13 cellular contexts compared by ENCODE assay signal in the genomic region with DNA sequence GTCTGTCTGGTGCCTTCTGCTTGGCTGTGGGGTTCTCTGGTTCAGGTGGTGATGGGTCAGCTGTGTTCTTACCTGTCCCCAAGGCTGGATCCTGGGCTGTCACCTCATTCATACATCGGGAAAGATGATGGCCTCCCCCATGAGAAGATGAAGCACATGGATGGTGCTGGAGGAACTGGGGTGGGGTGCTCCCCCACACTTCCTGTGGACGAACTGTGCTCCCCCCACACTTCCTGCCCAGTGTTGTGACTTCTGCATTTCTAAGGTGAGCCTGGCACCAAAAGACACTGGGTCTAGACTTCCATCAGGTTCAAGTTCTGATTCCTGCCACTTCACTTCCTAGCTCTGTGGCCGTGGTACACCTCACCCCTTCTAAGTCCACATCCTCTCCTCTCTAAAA. TPM values are rescaled to one million over a fixed set of nuclear protein-coding genes. Genes with fewer than 3 reads are reported as not detected.
DNase-seq lines count a peak whose midpoint lies in the region; ATAC-seq and TF ChIP-seq lines count a peak whose summit lies in the region.
"Had no signal": no experiment of that assay in that cellular context is flagged by ENCODE, and none has a peak within 500 bp of the region (broad histone marks: within the 10 kb centered on the region; RNA-seq: fewer than 3 reads in every experiment).

No MANE protein-coding gene starts in this region.

- DNase-seq in CD1c-positive myeloid dendritic cell (ENCODE audit: extremely low spot score) (peak; percentile 21), HL-60 (ENCODE audit: low read depth in 1 of 2, low spot score in 1 of 2) (peak in 1 of 2 experiments; percentile 71), WTC11 (ENCODE audit: low spot score) (no peak), lower lobe of right lung (no peak), activated gamma-delta T cell (lab: John Stamatoyannopoulos, UW) (no peak), amygdala (lab: John Stamatoyannopoulos, UW) (no peak), stomach (no peak)
- DNase-seq: COR-L47, MM.1S, testis had no signal

- peaks cover 28% of the 10 kb centered on the region for H3K4me1 ChIP-seq in lower lobe of right lung
- H3K4me1 ChIP-seq in stomach = peaks cover 6 to 45% (median 15%) of the 10 kb centered on the region in 4 donors

- TF ChIP-seq POLR2A in stomach (IDR thresholded peaks at IDR 0.05) = no peak

- H3K4me3 ChIP-seq in HL-60 (replicated peaks; ENCODE audit: insufficient read depth, low read length) (no peak overlapping the region), lower lobe of right lung (peak overlapping the region; percentile 7), stomach (peak overlapping the region in 1 of 4 donors; percentile 21)
- H3K4me3 ChIP-seq: testis had no signal

- no peaks in the 10 kb centered on the region for H3K9me3 ChIP-seq in lower lobe of right lung
- H3K9me3 ChIP-seq in stomach = no peaks in the 10 kb centered on the region
- H3K9me3 ChIP-seq: testis had no signal

- H3K27me3 ChIP-seq in HL-60 (ENCODE audit: insufficient read depth, poor library complexity, severe bottlenecking) = no peaks in the 10 kb centered on the region
- H3K27me3 ChIP-seq in lower lobe of right lung (ENCODE audit: low read depth) = no peaks in the 10 kb centered on the region
- no peaks in the 10 kb centered on the region for H3K27me3 ChIP-seq in stomach
- H3K27me3 ChIP-seq: testis had no signal

- peak overlapping the region; percentile 49; the same call in 1 of the 2 replicates for H3K27ac Mint-ChIP-seq in WTC11
- H3K27ac Mint-ChIP-seq: nephron had no signal

- TF ChIP-seq CTCF in HL-60 (IDR thresholded peaks at IDR 0.05; ENCODE audit: insufficient read depth, low read length) (no peak), WTC11 (IDR thresholded peaks at IDR 0.05) (no peak), lower lobe of right lung (IDR thresholded peaks at IDR 0.05) (no peak), stomach (IDR thresholded peaks at IDR 0.05) (no peak)

- WGBS in stomach, 5 donors = 59 to 86% (median 74%) methylated on average over 2 to 3 of the region's 3 CpGs

- H3K36me3 ChIP-seq in lower lobe of right lung = peaks cover 65% of the 10 kb centered on the region
- H3K36me3 ChIP-seq in stomach = peaks cover 53 to 70% (median 65%) of the 10 kb centered on the region in 4 donors

- H3K4me1 Mint-ChIP-seq in WTC11 = peaks cover 13% of the 10 kb centered on the region

- intact Hi-C loops in lower lobe of right lung (cut with DNase I) (no loop called here), stomach (cut with DNase I; ENCODE audit: low total_unique reads) (no loop called here)

- POLR2A ChIA-PET in WTC11 (lab: Charles Lee) = no interaction called here

- H3K27ac ChIP-seq in HL-60 (replicated peaks) = peak overlapping the region; percentile 56
- H3K27ac ChIP-seq in lower lobe of right lung = peak overlapping the region; percentile 67
- H3K27ac ChIP-seq in stomach = peak overlapping the region in 2 of 5 donors; percentile 21 to 39
- H3K27ac ChIP-seq: testis had no signal

- peaks cover 56% of the 10 kb centered on the region for H3K36me3 Mint-ChIP-seq in WTC11

- no peak for TF ChIP-seq EP300 in stomach (IDR thresholded peaks at IDR 0.05)

- H3K27me3 Mint-ChIP-seq in WTC11 (ENCODE audit: low read depth) = no peaks in the 10 kb centered on the region

- CTCF ChIA-PET in WTC11 (lab: Charles Lee) = interaction anchor here (1.1 kb wide), 1 partner anchor 102 kb away, joined by 3 read pairs; no protein-coding TSS in a partner anchor

- H3K4me3 Mint-ChIP-seq in WTC11 = no peak overlapping the region

- ATAC-seq in WTC11 (no peak), lower lobe of right lung (no peak), GM18867 (IDR thresholded peaks at IDR 0.05; ENCODE audit: unreplicated experiment) (no peak)
- ATAC-seq: right cardiac atrium had no signal

- H3K9me3 Mint-ChIP-seq in WTC11 = no peaks in the 10 kb centered on the region
- H3K9me3 Mint-ChIP-seq: nephron had no signal

TF ChIP-seq in WTC11, 78 proteins besides CTCF, POLR2A, EP300 and RAD21 (continues in another document):
- TF ChIP-seq FOXP1 (CRISPR knock-in tag; IDR thresholded peaks at IDR 0.05; ENCODE audit: borderline replicate concordance) = no peak
- no peak for TF ChIP-seq ZNF416 (CRISPR knock-in tag; IDR thresholded peaks at IDR 0.05)
- TF ChIP-seq ZNF219 (CRISPR knock-in tag; IDR thresholded peaks at IDR 0.05; ENCODE audit: borderline replicate concordance) = no peak
- TF ChIP-seq, protein P1, sequence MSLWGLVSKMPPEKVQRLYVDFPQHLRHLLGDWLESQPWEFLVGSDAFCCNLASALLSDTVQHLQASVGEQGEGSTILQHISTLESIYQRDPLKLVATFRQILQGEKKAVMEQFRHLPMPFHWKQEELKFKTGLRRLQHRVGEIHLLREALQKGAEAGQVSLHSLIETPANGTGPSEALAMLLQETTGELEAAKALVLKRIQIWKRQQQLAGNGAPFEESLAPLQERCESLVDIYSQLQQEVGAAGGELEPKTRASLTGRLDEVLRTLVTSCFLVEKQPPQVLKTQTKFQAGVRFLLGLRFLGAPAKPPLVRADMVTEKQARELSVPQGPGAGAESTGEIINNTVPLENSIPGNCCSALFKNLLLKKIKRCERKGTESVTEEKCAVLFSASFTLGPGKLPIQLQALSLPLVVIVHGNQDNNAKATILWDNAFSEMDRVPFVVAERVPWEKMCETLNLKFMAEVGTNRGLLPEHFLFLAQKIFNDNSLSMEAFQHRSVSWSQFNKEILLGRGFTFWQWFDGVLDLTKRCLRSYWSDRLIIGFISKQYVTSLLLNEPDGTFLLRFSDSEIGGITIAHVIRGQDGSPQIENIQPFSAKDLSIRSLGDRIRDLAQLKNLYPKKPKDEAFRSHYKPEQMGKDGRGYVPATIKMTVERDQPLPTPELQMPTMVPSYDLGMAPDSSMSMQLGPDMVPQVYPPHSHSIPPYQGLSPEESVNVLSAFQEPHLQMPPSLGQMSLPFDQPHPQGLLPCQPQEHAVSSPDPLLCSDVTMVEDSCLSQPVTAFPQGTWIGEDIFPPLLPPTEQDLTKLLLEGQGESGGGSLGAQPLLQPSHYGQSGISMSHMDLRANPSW (CRISPR knock-in tag; conservative IDR thresholded peaks at IDR 0.05; ENCODE audit: low read depth) = no peak
- TF ChIP-seq, protein P2, sequence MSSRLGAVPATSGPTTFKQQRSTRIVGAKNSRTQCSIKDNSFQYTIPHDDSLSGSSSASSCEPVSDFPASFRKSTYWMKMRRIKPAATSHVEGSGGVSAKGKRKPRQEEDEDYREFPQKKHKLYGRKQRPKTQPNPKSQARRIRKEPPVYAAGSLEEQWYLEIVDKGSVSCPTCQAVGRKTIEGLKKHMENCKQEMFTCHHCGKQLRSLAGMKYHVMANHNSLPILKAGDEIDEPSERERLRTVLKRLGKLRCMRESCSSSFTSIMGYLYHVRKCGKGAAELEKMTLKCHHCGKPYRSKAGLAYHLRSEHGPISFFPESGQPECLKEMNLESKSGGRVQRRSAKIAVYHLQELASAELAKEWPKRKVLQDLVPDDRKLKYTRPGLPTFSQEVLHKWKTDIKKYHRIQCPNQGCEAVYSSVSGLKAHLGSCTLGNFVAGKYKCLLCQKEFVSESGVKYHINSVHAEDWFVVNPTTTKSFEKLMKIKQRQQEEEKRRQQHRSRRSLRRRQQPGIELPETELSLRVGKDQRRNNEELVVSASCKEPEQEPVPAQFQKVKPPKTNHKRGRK (CRISPR knock-in tag; IDR thresholded peaks at IDR 0.05; ENCODE audit: borderline replicate concordance) = no peak
- no peak for TF ChIP-seq SP1 (CRISPR knock-in tag; conservative IDR thresholded peaks at IDR 0.05)
- TF ChIP-seq CDX4 (CRISPR knock-in tag; IDR thresholded peaks at IDR 0.05; ENCODE audit: borderline replicate concordance) = no peak
- no peak for TF ChIP-seq CBFB (CRISPR knock-in tag; IDR thresholded peaks at IDR 0.05; ENCODE audit: low read depth)
- TF ChIP-seq, protein P3, sequence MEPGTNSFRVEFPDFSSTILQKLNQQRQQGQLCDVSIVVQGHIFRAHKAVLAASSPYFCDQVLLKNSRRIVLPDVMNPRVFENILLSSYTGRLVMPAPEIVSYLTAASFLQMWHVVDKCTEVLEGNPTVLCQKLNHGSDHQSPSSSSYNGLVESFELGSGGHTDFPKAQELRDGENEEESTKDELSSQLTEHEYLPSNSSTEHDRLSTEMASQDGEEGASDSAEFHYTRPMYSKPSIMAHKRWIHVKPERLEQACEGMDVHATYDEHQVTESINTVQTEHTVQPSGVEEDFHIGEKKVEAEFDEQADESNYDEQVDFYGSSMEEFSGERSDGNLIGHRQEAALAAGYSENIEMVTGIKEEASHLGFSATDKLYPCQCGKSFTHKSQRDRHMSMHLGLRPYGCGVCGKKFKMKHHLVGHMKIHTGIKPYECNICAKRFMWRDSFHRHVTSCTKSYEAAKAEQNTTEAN (CRISPR knock-in tag; IDR thresholded peaks at IDR 0.05) = no peak
- no peak for TF ChIP-seq CREB1 (CRISPR knock-in tag; IDR thresholded peaks at IDR 0.05)

RNA-seq across cellular contexts. Expression of gene SURF6, which starts 4.3 kb away (rescaled TPM):
- total RNA-seq in WTC11 (2021) = 48.8 to 67.2 TPM (median 54.1 TPM) in 3 replicates
- 15.2 TPM for total RNA-seq in lower lobe of right lung
- 100 to 1,000 TPM in 1 of 5 donors, 10 to 100 TPM in 3, 1 to 10 TPM in 1; 2.9 to 138 (median 20.1) TPM for total RNA-seq in stomach
- 10 to 100 TPM; 13.0 to 14.8 (median 13.4) TPM for polyA plus RNA-seq in stomach

RNA-seq across cellular contexts. Expression of gene MED22, which starts 7.7 kb away (rescaled TPM):
- total RNA-seq in WTC11 (2021) (51.2 to 59.5 TPM (median 55.3 TPM) in 3 replicates), lower lobe of right lung (24.4 TPM), stomach (10 to 100 TPM in 4 of 5 donors, 1 to 10 TPM in 1; 4.7 to 27.7 (median 25.8) TPM)
- polyA plus RNA-seq in stomach = 10 to 100 TPM; 11.4 to 18.3 (median 12.7) TPM

RNA-seq across cellular contexts. Expression of gene RPL7A, which starts 7.8 kb away (rescaled TPM):
- 2,747 to 3,149 TPM (median 3,142 TPM) in 3 replicates for total RNA-seq in WTC11 (2021)
- 1,397 TPM for total RNA-seq in lower lobe of right lung
- total RNA-seq in stomach = 1,000 to 10,000 TPM in 4 of 5 donors, 100 to 1,000 TPM in 1; 809 to 1,438 (median 1,206) TPM
- 1,000 to 10,000 TPM; 3,101 to 4,243 (median 3,368) TPM for polyA plus RNA-seq in stomach

RNA-seq across cellular contexts. Expression of gene SURF1, which starts 16.0 kb away (rescaled TPM):
- total RNA-seq in WTC11 (2021) (33.3 to 36.4 TPM (median 35.6 TPM) in 3 replicates), lower lobe of right lung (49.4 TPM), stomach (10 to 100 TPM in 3 of 5 donors, 1 to 10 TPM in 2; 1.7 to 46.9 (median 22.6) TPM)
- polyA plus RNA-seq in stomach = 100 to 1,000 TPM in 1 of 3 donors, 10 to 100 TPM in 2; 92.5 to 118 (median 95.5) TPM

RNA-seq across cellular contexts. Expression of gene SURF2, which starts 16.1 kb away (rescaled TPM):
- 26.3 to 33.3 TPM (median 28.8 TPM) in 3 replicates for total RNA-seq in WTC11 (2021)
- total RNA-seq in lower lobe of right lung = 15.2 TPM
- total RNA-seq in stomach = 10 to 100 TPM in 2 of 5 donors, 1 to 10 TPM in 3; 1.8 to 75.3 (median 7.1) TPM
- 10 to 100 TPM; 45.4 to 54.4 (median 47.1) TPM for polyA plus RNA-seq in stomach
